27 cellular contexts compared by ENCODE assay signal in the genomic region with DNA sequence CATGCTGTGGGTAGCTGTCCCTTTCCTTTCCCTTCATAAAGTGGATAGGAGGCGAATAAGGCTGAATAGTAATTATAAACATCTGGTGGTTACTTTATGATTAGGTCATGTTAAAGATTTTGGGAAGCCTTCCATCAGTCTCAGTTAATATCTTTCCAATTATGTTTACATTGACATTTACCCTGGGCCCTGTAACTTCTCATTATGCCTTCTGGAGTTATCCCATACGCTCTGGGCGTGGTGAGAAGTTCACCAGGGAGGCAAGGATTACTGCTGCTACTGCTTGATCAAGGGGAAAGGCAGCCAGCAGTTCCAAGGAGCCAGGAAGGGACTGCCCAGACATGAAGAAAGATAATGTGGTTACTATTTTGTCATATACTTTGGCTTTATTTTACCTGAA.
"Had no signal": no experiment of that assay in that cellular context is flagged by ENCODE, and none has a peak within 500 bp of the region (broad histone marks: within the 10 kb centered on the region; RNA-seq: fewer than 3 reads in every experiment).

No MANE protein-coding gene starts in this region.

- H3K9me3 ChIP-seq: Peyer's patch, SJSA1 had no signal

- H3K4me2 ChIP-seq: KMS-11 had no signal

- H3K36me3 ChIP-seq: Peyer's patch, SJSA1 had no signal

- H3K9ac ChIP-seq: KMS-11 had no signal

- ATAC-seq: activated CD8-positive, alpha-beta T cell treated with anti-CD3 and anti-CD28 coated beads, Interleukin-2, amount 10 ng/mL, durations not matched to agents 7 days and 5 days; activated naive CD4-positive, alpha-beta T cell treated with anti-CD3 and anti-CD28 coated beads, Interleukin-2, amount 50 U/mL, for 72 hours; activated naive CD8-positive, alpha-beta T cell treated with anti-CD3 and anti-CD28 coated beads, Interleukin-2, amount 50 U/mL, for 24 hours; T-helper 17 cell; WTC11 had no signal

- H3K27me3 ChIP-seq: Peyer's patch, SJSA1 had no signal

- H3K4me1 ChIP-seq: SJSA1 had no signal

- H3K4me3 ChIP-seq: Peyer's patch, SJSA1 had no signal

- H3K27ac ChIP-seq: KMS-11, Peyer's patch, RWPE1, SJSA1 had no signal

- DNase-seq: activated CD4-positive, alpha-beta T cell treated with anti-CD3 and anti-CD28 coated beads for 48 hours; activated CD4-positive, alpha-beta T cell treated with anti-CD3 and anti-CD28 coated beads, Interleukin-2, amount 50 U/mL, for 4 hours; activated CD4-positive, CD25-positive, alpha-beta regulatory T cell treated with anti-CD3 and anti-CD28 coated beads, Interleukin-2, amount 50 U/mL, for 72 hours; activated CD8-positive, alpha-beta memory T cell treated with anti-CD3 and anti-CD28 coated beads, Interleukin-2, amount 50 U/mL, for 48 hours; activated CD8-positive, alpha-beta T cell treated with anti-CD3 and anti-CD28 coated beads, Interleukin-2, amount 10 ng/mL, durations not matched to agents 7 days and 5 days; activated effector memory CD4-positive, alpha-beta T cell treated with Interleukin-2 at 50 U/mL for 16 hours; activated naive CD4-positive, alpha-beta T cell; activated naive CD8-positive, alpha-beta T cell treated with anti-CD3 and anti-CD28 coated beads, Interleukin-2, amount 50 U/mL, for 24 hours; activated T-cell treated with anti-CD3 and anti-CD28 coated beads, Interleukin-2, amount 50 U/mL, for 1 hour; amygdala; NCI-H1105; NCI-H1436; NCI-H1694 treated with DMSO at 0.1 percent for 48 hours; NCI-H2029 treated with DMSO at 0.1 percent for 48 hours; NCI-H510A treated with DMSO at 0.1 percent for 48 hours; NCI-H69; NK-92 treated with Interleukin-12 subunit alpha and Interleukin-12 subunit beta, amount 100 ng/mL, for 24 hours; OCI-M1; Peyer's patch; Right ventricle myocardium superior; T-helper 17 cell; T-helper 9 cell had no signal
